ENCODE assay signal across 8 cellular contexts in the genomic region with DNA sequence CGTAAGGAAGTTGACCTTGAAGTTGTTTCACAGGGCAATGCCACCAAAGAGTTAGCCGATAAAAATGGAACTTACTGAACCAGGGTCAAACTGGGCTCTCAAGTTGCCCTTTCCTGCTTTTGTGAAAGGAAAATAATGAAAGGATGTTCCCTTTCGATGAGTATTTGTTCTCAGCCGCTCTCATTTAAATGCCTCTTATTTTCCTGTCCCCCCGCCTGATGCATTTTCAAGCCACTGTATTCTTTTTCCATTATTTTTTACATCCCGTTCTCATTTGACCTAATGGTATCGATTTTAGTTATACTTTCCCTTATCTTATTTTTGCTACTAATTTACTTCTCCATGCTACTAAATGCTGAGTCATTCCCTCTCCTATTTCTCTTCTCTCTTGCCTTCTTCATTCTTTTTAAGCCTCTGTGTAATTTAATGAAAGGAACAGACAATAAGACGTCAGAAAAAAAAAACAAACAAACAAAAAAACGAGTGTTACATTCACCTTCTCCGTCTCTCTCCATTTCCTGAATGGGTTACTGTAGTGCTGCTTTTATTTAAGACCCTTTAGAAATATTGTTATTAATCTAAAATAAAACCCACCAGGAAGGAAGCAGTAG. TPM values are rescaled to one million over a fixed set of nuclear protein-coding genes. Genes with fewer than 3 reads are reported as not detected.
DNase-seq lines count a peak whose midpoint lies in the region; ATAC-seq, FAIRE-seq and TF ChIP-seq lines count a peak whose summit lies in the region.

No MANE protein-coding gene starts in this region.

- no peak for ATAC-seq in Panc1
- no peak for ATAC-seq in naive B cell (ENCODE audit: low read depth in 2 of 2)
- no peak for ATAC-seq in HG03520 (IDR thresholded peaks at IDR 0.05; ENCODE audit: unreplicated experiment)
- ATAC-seq in GM21528 (IDR thresholded peaks at IDR 0.05; ENCODE audit: low FRiP score, unreplicated experiment) = no peak

- H3K4me1 Mint-ChIP-seq in naive B cell = peaks cover 15 to 31% (median 22%) of the 10 kb centered on the region in 3 donors

- DNase-seq in NOMO-1 treated with DMSO at 0.1 percent for 48 hours (lab: John Stamatoyannopoulos, UW; ENCODE audit: unreplicated experiment) = peak; percentile 41
- no peak for DNase-seq in NOMO-1 treated with dmso at 0.1 percent for 144 hours (lab: John Stamatoyannopoulos, UW; ENCODE audit: unreplicated experiment)
- DNase-seq in Panc1 (ENCODE audit: low read depth, low spot score) = no peak
- DNase-seq in dorsolateral prefrontal cortex = no peak
- no peak for DNase-seq in naive B cell
- no peak for DNase-seq in GM19239 (ENCODE audit: insufficient read length, low spot score)

- BruUV-seq in Panc1 (replicated peaks; lab: Mats Ljungman, UMichigan) = TSS peak; percentile 96

- no peak for FAIRE-seq in GM19239 (lab: Jason Lieb, UNC)

- H3K4me3 ChIP-seq in Panc1 (ENCODE audit: low read depth in 2 of 2, low read length in 2 of 2) (peak overlapping the region; percentile 90 to 92), dorsolateral prefrontal cortex (peak overlapping the region; percentile 69 to 98 (median 90))

- H3K4me1 ChIP-seq in Panc1 (ENCODE audit: control insufficient read depth, insufficient read depth, low read length) = peaks cover 15% of the 10 kb centered on the region

- intact Hi-C loops in Panc1 (cut with micrococcal nuclease; ENCODE audit: unreplicated experiment) (no loop called here), dorsolateral prefrontal cortex (cut with DNase I) (loop anchor here (2.0 to 10.0 kb wide), 3 partner anchors 154 to 274 kb away; no protein-coding TSS in a partner anchor)

- H3K27me3 ChIP-seq in Panc1 (ENCODE audit: control insufficient read depth, insufficient read depth, low read length) (peaks cover 1% of the 10 kb centered on the region; the same call in 1 of the 2 replicates), dorsolateral prefrontal cortex (no peaks in the 10 kb centered on the region)

- no peaks in the 10 kb centered on the region for H3K36me3 Mint-ChIP-seq in naive B cell

- H3K9me3 ChIP-seq in Panc1 (ENCODE audit: control insufficient read depth, insufficient read depth, low read depth, low read length) = no peaks in the 10 kb centered on the region

- H3K27me3 Mint-ChIP-seq in naive B cell = peaks cover 0 to 15% (median 9%) of the 10 kb centered on the region in 3 donors

- POLR2A ChIA-PET in Panc1 (lab: Charles Lee) = no interaction called here

- H3K27ac ChIP-seq in Panc1 (ENCODE audit: low read length) (peak overlapping the region; percentile 92), dorsolateral prefrontal cortex (peak overlapping the region; percentile 71 to 97 (median 92))

- TF ChIP-seq CTCF in Panc1 (IDR thresholded peaks at IDR 0.05) (no peak), dorsolateral prefrontal cortex (IDR thresholded peaks at IDR 0.05 in 54 of 56, conservative IDR thresholded peaks at IDR 0.05 in 2 of 56; ENCODE audit: low read depth in 1 of 56, partially characterized antibody in 56 of 56) (no peak)

- no peaks in the 10 kb centered on the region for H3K9me3 Mint-ChIP-seq in naive B cell

- CTCF ChIA-PET in Panc1 (lab: Charles Lee) = interaction anchor here (0.6 kb wide), 2 partner anchors 88 to 1209 kb away, joined by 3 to 4 read pairs; no protein-coding TSS in a partner anchor

- peak overlapping the region; percentile 93 to 99 (median 98) for H3K4me3 Mint-ChIP-seq in naive B cell

- in situ Hi-C loops in Panc1 (cut with HindIII; ENCODE audit: low pct_unique_long_range_greater_than_20kb, low sequenced_read_pairs) = no loop called here

- peaks cover 29% of the 10 kb centered on the region for H3K36me3 ChIP-seq in Panc1 (ENCODE audit: control insufficient read depth, insufficient read depth, low read length)

- peak overlapping the region; percentile 90 to 99 (median 98) for H3K27ac Mint-ChIP-seq in naive B cell

RNA-seq across cellular contexts. Expression of gene NDUFAF4, which starts 0.7 kb away (rescaled TPM):
- total RNA-seq in Panc1 (2021; ENCODE audit: unreplicated experiment) = 42.0 TPM
- 21.0 TPM for polyA plus RNA-seq in Panc1 (2012; ENCODE audit: insufficient read length)
- 10 to 100 TPM; 23.6 to 75.9 (median 49.9) TPM for total RNA-seq in dorsolateral prefrontal cortex
- polyA plus RNA-seq in naive B cell (ENCODE audit: low read depth in 6 of 6) = 10 to 100 TPM; 35.9 to 84.7 (median 71.4) TPM

RNA-seq across cellular contexts. Expression of gene KLHL32, which starts 26.2 kb away (rescaled TPM):
- not detected for total RNA-seq in Panc1 (2021; ENCODE audit: unreplicated experiment)
- polyA plus RNA-seq in Panc1 (2012; ENCODE audit: insufficient read length) = not detected
- total RNA-seq in dorsolateral prefrontal cortex = 100 to 1,000 TPM in 2 of 120 experiments, 10 to 100 TPM in 118; 17.2 to 117 (median 47.9) TPM
- polyA plus RNA-seq in naive B cell (ENCODE audit: low read depth in 6 of 6) = under 1 TPM in 5 of 6 donors, not detected in 1; 0.63 to 0.94 (median 0.88) TPM

Comparison
In these comparisons a context has a peak if more than half of its experiments do, and no peak if none do; other contexts are left out.
1. RNA of gene KLHL32, which starts 26.2 kb away (total RNA-seq): 17.2 to 117 TPM in dorsolateral prefrontal cortex; not detected in Panc1 (single experiment); every median in the first group is over 10 times any median in the second.